Comparison of ENCODE assay signal across 8 cellular contexts in genomic region chrX:49079489-49080428, GRCh38.
DNase-seq lines count a peak whose midpoint lies in the region; ATAC-seq and TF ChIP-seq lines count a peak whose summit lies in the region.

Gene WDR45, minus strand, starts transcription at chrX:49079887. Its CDS starts 1,792 bp downstream, at chrX:49078095.

- peak; percentile 74 for DNase-seq in GM10266 (ENCODE audit: extremely low spot score)
- peak; percentile 27 for DNase-seq in NCI-H2171 (lab: John Stamatoyannopoulos, UW)
- peak; percentile 66 for DNase-seq in activated CD4-positive, CD25-positive, alpha-beta regulatory T cell treated with anti-CD3 and anti-CD28 coated beads, Interleukin-2, amount 50 U/mL, for 72 hours
- peak; percentile 63 for DNase-seq in cerebellar cortex (ENCODE audit: low spot score)
- DNase-seq in islet precursor cell: peak; percentile 83
- DNase-seq in stimulated activated CD4-positive, alpha-beta T cell treated with anti-CD3 and anti-CD28 coated beads, Interleukin-15, amount 100 ng/mL, for 1 hour (ENCODE audit: low read depth in 1 of 2, low spot score in 1 of 2): peak; percentile 44 to 51
- DNase-seq in NCI-H526 treated with DMSO at 0.1 percent for 48 hours (lab: John Stamatoyannopoulos, UW): no peak

- ATAC-seq in HG02798 (IDR thresholded peaks at IDR 0.05; ENCODE audit: poor library complexity, unreplicated experiment): peak; percentile 77

- TF ChIP-seq CTCF in GM10266 (IDR thresholded peaks at IDR 0.05; ENCODE audit: control insufficient read depth, insufficient read depth, low read depth, missing control alignments): no peak
